ENCODE assay signal across 27 cellular contexts in genomic region chr10:51708609-51709008, GRCh38. TPM values are rescaled to one million over a fixed set of nuclear protein-coding genes. Genes with fewer than 3 reads are reported as not detected.
DNase-seq lines count a peak whose midpoint lies in the region; ATAC-seq and TF ChIP-seq lines count a peak whose summit lies in the region.
"Had no signal": no experiment of that assay in that cellular context is flagged by ENCODE, and none has a peak within 500 bp of the region (broad histone marks: within the 10 kb centered on the region; RNA-seq: fewer than 3 reads in every experiment).

No MANE protein-coding gene starts in this region.

- H3K36me3 ChIP-seq in muscle layer of colon (ENCODE audit: insufficient read depth, low read length): no peaks in the 10 kb centered on the region
- H3K36me3 ChIP-seq in tibial artery: no peaks in the 10 kb centered on the region
- H3K36me3 ChIP-seq: BLaER1 treated with 17β-estradiol and CSF1 and Interleukin-3, amounts not matched to agents 10 nM and 100 nM; ovary; right atrium auricular region had no signal

- no peak for TF ChIP-seq CTCF in activated CD8-positive, alpha-beta T cell treated with anti-CD3 and anti-CD28 coated beads for 36 hours (IDR thresholded peaks at IDR 0.05)
- no peak for TF ChIP-seq CTCF in tibial artery (IDR thresholded peaks at IDR 0.05)
- TF ChIP-seq CTCF in GM20000 (IDR thresholded peaks at IDR 0.05; ENCODE audit: extremely low read depth, missing control alignments): no peak

- peaks cover 50% of the 10 kb centered on the region for H3K4me1 ChIP-seq in muscle layer of colon (ENCODE audit: insufficient read depth, low read length)
- peaks cover 0 to 64% (median 28%) of the 10 kb centered on the region in 4 donors for H3K4me1 ChIP-seq in tibial artery

- no peak overlapping the region for H3K9ac ChIP-seq in muscle layer of colon (ENCODE audit: low read length)
- H3K9ac ChIP-seq: BLaER1 treated with 17β-estradiol and CSF1 and Interleukin-3, amounts not matched to agents 10 nM and 100 nM had no signal

- H3K4me1 Mint-ChIP-seq in activated naive CD4-positive, alpha-beta T cell treated with anti-CD3 and anti-CD28 coated beads for 36 hours (ENCODE audit: low read depth): peaks cover 28% of the 10 kb centered on the region
- peaks cover 13% of the 10 kb centered on the region for H3K4me1 Mint-ChIP-seq in activated CD8-positive, alpha-beta T cell treated with anti-CD3 and anti-CD28 coated beads for 36 hours (ENCODE audit: low read depth)

- H3K9me3 Mint-ChIP-seq in activated naive CD4-positive, alpha-beta T cell treated with anti-CD3 and anti-CD28 coated beads for 36 hours: no peaks in the 10 kb centered on the region
- no peaks in the 10 kb centered on the region for H3K9me3 Mint-ChIP-seq in activated CD8-positive, alpha-beta T cell treated with anti-CD3 and anti-CD28 coated beads for 36 hours
- H3K9me3 Mint-ChIP-seq: GM23338, nephron had no signal

- POLR2A ChIA-PET in activated CD8-positive, alpha-beta T cell treated with anti-CD3 and anti-CD28 coated beads for 36 hours (lab: Charles Lee): no interaction called here

- H3K27ac ChIP-seq in muscle layer of colon (ENCODE audit: low read depth, low read length) (peak overlapping the region; percentile 78), tibial artery (peak overlapping the region; percentile 72 to 73)
- H3K27ac ChIP-seq: BLaER1 treated with 17β-estradiol and CSF1 and Interleukin-3, amounts not matched to agents 10 nM and 100 nM; body of pancreas; ovary; RWPE1 had no signal

- H3K4me3 Mint-ChIP-seq in activated naive CD4-positive, alpha-beta T cell treated with anti-CD3 and anti-CD28 coated beads for 36 hours: no peak overlapping the region
- H3K4me3 Mint-ChIP-seq in activated CD8-positive, alpha-beta T cell treated with anti-CD3 and anti-CD28 coated beads for 36 hours: no peak overlapping the region
- H3K4me3 Mint-ChIP-seq: GM23338, nephron had no signal

- no peak for DNase-seq in activated naive CD4-positive, alpha-beta T cell treated with anti-CD3 and anti-CD28 coated beads for 36 hours
- no peak for DNase-seq in activated naive CD4-positive, alpha-beta T cell (lab: John Stamatoyannopoulos, UW)
- DNase-seq in activated CD8-positive, alpha-beta T cell treated with anti-CD3 and anti-CD28 coated beads for 36 hours: no peak
- DNase-seq in tibial artery (no peak), GM20000 (ENCODE audit: low spot score) (no peak), RKO (ENCODE audit: low spot score) (no peak)
- DNase-seq: ACHN; activated CD8-positive, alpha-beta memory T cell treated with anti-CD3 and anti-CD28 coated beads, Interleukin-2, amount 50 U/mL, for 48 hours; activated naive CD4-positive, alpha-beta T cell treated with Interleukin-2 at 50 U/mL for 16 hours; body of pancreas; effector CD4-positive, alpha-beta T cell; EL; Karpas-422; mesenchymal stem cell; NCI-H187; ovary; substantia nigra had no signal

- peak overlapping the region; percentile 79 for H3K27ac Mint-ChIP-seq in activated naive CD4-positive, alpha-beta T cell treated with anti-CD3 and anti-CD28 coated beads for 36 hours
- peak overlapping the region; percentile 64 for H3K27ac Mint-ChIP-seq in activated CD8-positive, alpha-beta T cell treated with anti-CD3 and anti-CD28 coated beads for 36 hours
- H3K27ac Mint-ChIP-seq: GM23338 had no signal

- CTCF ChIA-PET in activated naive CD4-positive, alpha-beta T cell treated with anti-CD3 and anti-CD28 coated beads for 36 hours (lab: Charles Lee): no interaction called here
- CTCF ChIA-PET in activated CD8-positive, alpha-beta T cell treated with anti-CD3 and anti-CD28 coated beads for 36 hours (lab: Charles Lee): no interaction called here

- H3K36me3 Mint-ChIP-seq in activated naive CD4-positive, alpha-beta T cell treated with anti-CD3 and anti-CD28 coated beads for 36 hours (ENCODE audit: low read depth): no peaks in the 10 kb centered on the region
- no peaks in the 10 kb centered on the region for H3K36me3 Mint-ChIP-seq in activated CD8-positive, alpha-beta T cell treated with anti-CD3 and anti-CD28 coated beads for 36 hours (ENCODE audit: low read depth)

- H3K9me3 ChIP-seq in muscle layer of colon (ENCODE audit: low read length) (no peaks in the 10 kb centered on the region), tibial artery (no peaks in the 10 kb centered on the region)
- H3K9me3 ChIP-seq: BLaER1 treated with 17β-estradiol and CSF1 and Interleukin-3, amounts not matched to agents 10 nM and 100 nM; body of pancreas; ovary; right atrium auricular region had no signal

- H3K4me3 ChIP-seq in muscle layer of colon (ENCODE audit: low read depth in 1 of 2, low read length in 2 of 2) (no peak overlapping the region), tibial artery (no peak overlapping the region)
- H3K4me3 ChIP-seq: BLaER1 treated with 17β-estradiol and CSF1 and Interleukin-3, amounts not matched to agents 10 nM and 100 nM; body of pancreas; GM23338; ovary; right atrium auricular region had no signal

- no peaks in the 10 kb centered on the region for H3K27me3 Mint-ChIP-seq in activated naive CD4-positive, alpha-beta T cell treated with anti-CD3 and anti-CD28 coated beads for 36 hours (ENCODE audit: low read depth)
- no peaks in the 10 kb centered on the region for H3K27me3 Mint-ChIP-seq in activated CD8-positive, alpha-beta T cell treated with anti-CD3 and anti-CD28 coated beads for 36 hours

- ATAC-seq in activated CD8-positive, alpha-beta T cell treated with anti-CD3 and anti-CD28 coated beads for 36 hours: no peak
- ATAC-seq in HG02870 (IDR thresholded peaks at IDR 0.05; ENCODE audit: unreplicated experiment): no peak
- ATAC-seq: activated CD4-positive, CD25-positive, alpha-beta regulatory T cell treated with anti-CD3 and anti-CD28 coated beads, Interleukin-2, amount 50 U/mL, for 24 hours; body of pancreas; esophagus mucosa; SK-N-SH treated with all-trans-retinoic acid at 6 μM for 48 hours had no signal

- no peaks in the 10 kb centered on the region for H3K27me3 ChIP-seq in muscle layer of colon (ENCODE audit: control insufficient read depth in 1 of 2, insufficient read depth in 2 of 2, low read length in 2 of 2)
- H3K27me3 ChIP-seq in tibial artery: no peaks in the 10 kb centered on the region
- H3K27me3 ChIP-seq: BLaER1 treated with 17β-estradiol and CSF1 and Interleukin-3, amounts not matched to agents 10 nM and 100 nM; body of pancreas; ovary; right atrium auricular region had no signal

- intact Hi-C loops in activated naive CD4-positive, alpha-beta T cell treated with anti-CD3 and anti-CD28 coated beads for 36 hours (cut with micrococcal nuclease): loop anchor here (1.0 to 10.0 kb wide), 2 partner anchors 8 to 1164 kb away; no protein-coding TSS in a partner anchor
- intact Hi-C loops in activated CD8-positive, alpha-beta T cell treated with anti-CD3 and anti-CD28 coated beads for 36 hours (cut with micrococcal nuclease): no loop called here
- intact Hi-C loops in tibial artery (cut with DNase I; ENCODE audit: low total_unique reads): no loop called here

RNA-seq across cellular contexts. Expression of gene CSTF2T, which starts 9.2 kb away (rescaled TPM):
- 10 to 100 TPM; 25.3 to 25.6 TPM for total RNA-seq in activated naive CD4-positive, alpha-beta T cell treated with anti-CD3 and anti-CD28 coated beads for 36 hours
- total RNA-seq in activated CD8-positive, alpha-beta T cell treated with anti-CD3 and anti-CD28 coated beads for 36 hours: 10 to 100 TPM; 21.2 to 21.7 TPM
